Comparison of ENCODE assay signal across 22 cellular contexts in genomic region chr9:104143554-104143919, GRCh38.
"Had no signal": no experiment of that assay in that cellular context is flagged by ENCODE, and none has a peak within 500 bp of the region (broad histone marks: within the 10 kb centered on the region; RNA-seq: fewer than 3 reads in every experiment).

No MANE protein-coding gene starts in this region.

- H3K27me3 Mint-ChIP-seq: naive B cell; progenitor cell of endocrine pancreas; stimulated activated naive B cell treated with anti-CD40 and anti-IgM and Interleukin-4, amounts not matched to agents 10 μg/mL and 1 μg/mL and 100 μg/mL, for 72 hours had no signal

- H3K4me3 Mint-ChIP-seq: mesothelial cell of epicardium; naive B cell; natural killer cell; nephron progenitor cell; neural progenitor cell; stimulated activated naive B cell treated with anti-CD40 and anti-IgM and Interleukin-4, amounts not matched to agents 10 μg/mL and 1 μg/mL and 100 μg/mL, for 72 hours had no signal

- DNase-seq: kidney; left ventricle myocardium inferior; mesendoderm; naive B cell; natural killer cell; nephron progenitor cell; occipital lobe; right lobe of liver; stimulated activated CD4-positive, alpha-beta T cell treated with anti-CD3 and anti-CD28 coated beads, Interleukin-1b, Interleukin-23, amount 100 ng/mL, for 48 hours; stimulated activated CD4-positive, alpha-beta T cell treated with anti-CD3 and anti-CD28 coated beads, Interleukin-2, amount 100 ng/mL, for 48 hours; stimulated activated CD4-positive, alpha-beta T cell treated with anti-CD3 and anti-CD28 coated beads, Interleukin-4, amount 100 ng/mL, for 4 hours; stimulated activated CD8-positive, alpha-beta memory T cell treated with anti-CD3 and anti-CD28 coated beads, Interleukin-4, amount 100 ng/mL, for 48 hours; stimulated activated naive B cell treated with anti-CD40 and anti-IgM and Interleukin-4, amounts not matched to agents 10 μg/mL and 1 μg/mL and 100 μg/mL, for 72 hours; stimulated activated naive CD8-positive, alpha-beta T cell treated with anti-CD3 and anti-CD28 coated beads, Interleukin-15, Interleukin-2, amounts not matched to agents 100 U/mL and 50 U/mL, for 24 hours; stomach; testis; thyroid gland; transverse colon; upper lobe of left lung had no signal

- ATAC-seq: natural killer cell; right lobe of liver; stimulated activated naive B cell treated with anti-CD40 and anti-IgM and Interleukin-4, amounts not matched to agents 10 μg/mL and 1 μg/mL and 100 μg/mL, for 72 hours; stimulated activated naive CD8-positive, alpha-beta T cell treated with anti-CD3 and anti-CD28 coated beads, Interleukin-15, Interleukin-2, amounts not matched to agents 100 U/mL and 50 U/mL, for 24 hours had no signal

- H3K9me3 Mint-ChIP-seq: mesothelial cell of epicardium; naive B cell; natural killer cell; neural progenitor cell; stimulated activated naive B cell treated with anti-CD40 and anti-IgM and Interleukin-4, amounts not matched to agents 10 μg/mL and 1 μg/mL and 100 μg/mL, for 72 hours had no signal

- H3K27ac Mint-ChIP-seq: mesothelial cell of epicardium; naive B cell; neural progenitor cell; progenitor cell of endocrine pancreas; stimulated activated naive B cell treated with anti-CD40 and anti-IgM and Interleukin-4, amounts not matched to agents 10 μg/mL and 1 μg/mL and 100 μg/mL, for 72 hours had no signal

- H3K4me1 Mint-ChIP-seq: mesothelial cell of epicardium; naive B cell; natural killer cell; nephron progenitor cell; neural progenitor cell; stimulated activated naive B cell treated with anti-CD40 and anti-IgM and Interleukin-4, amounts not matched to agents 10 μg/mL and 1 μg/mL and 100 μg/mL, for 72 hours had no signal
